8 cellular contexts compared by ENCODE assay signal in the genomic region with DNA sequence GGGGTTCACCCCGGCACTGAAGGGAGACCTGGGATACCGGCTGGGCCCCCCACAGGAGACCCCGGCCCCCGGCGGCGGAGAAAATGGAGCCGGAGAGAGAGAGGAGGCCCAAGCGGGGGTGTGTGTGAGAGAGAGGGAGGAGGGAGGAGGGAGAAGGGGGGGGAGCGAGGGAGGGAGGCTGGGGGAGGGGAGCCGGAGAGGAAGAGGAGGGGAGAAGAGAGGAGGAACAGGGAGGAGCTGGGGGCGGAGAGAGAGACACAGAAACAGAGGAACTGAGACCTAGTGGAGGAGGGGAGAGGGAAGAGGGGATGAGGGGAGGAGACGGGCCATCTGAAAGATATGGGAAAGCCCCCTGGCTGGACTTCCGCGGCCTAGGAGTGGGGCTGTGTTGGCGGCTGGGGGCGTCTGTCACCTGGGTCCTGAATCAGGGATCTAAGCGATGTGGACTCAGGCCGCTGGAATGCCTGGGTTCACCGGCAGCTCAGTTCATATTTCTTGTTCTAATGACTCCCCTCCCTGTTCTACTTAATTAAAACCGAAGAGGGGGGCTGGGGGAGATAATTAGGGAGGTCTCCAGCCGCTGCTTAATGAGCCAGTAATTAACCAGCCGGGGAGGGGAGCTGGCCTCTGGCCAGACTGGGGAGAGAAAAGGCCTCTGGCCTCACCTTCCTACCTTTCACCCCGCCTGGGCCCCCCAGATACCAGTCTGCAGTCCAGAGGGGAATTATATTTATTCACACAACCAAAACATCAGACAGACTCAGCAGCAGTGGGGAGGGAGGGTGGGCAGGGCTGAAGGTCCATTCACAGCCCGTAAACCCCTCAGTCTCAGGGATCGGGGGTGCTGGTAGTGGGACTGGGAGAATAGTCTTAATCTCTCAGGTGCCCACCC. TPM values are rescaled to one million over a fixed set of nuclear protein-coding genes. Genes with fewer than 3 reads are reported as not detected.
DNase-seq lines count a peak whose midpoint lies in the region; ATAC-seq and TF ChIP-seq lines count a peak whose summit lies in the region.

A gene with protein sequence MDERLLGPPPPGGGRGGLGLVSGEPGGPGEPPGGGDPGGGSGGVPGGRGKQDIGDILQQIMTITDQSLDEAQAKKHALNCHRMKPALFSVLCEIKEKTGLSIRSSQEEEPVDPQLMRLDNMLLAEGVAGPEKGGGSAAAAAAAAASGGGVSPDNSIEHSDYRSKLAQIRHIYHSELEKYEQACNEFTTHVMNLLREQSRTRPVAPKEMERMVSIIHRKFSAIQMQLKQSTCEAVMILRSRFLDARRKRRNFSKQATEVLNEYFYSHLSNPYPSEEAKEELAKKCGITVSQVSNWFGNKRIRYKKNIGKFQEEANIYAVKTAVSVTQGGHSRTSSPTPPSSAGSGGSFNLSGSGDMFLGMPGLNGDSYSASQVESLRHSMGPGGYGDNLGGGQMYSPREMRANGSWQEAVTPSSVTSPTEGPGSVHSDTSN (minus strand): TSS at position 149 of the 892 bp plus-strand sequence. CDS start 287 bp downstream, outside the sequence.

- BruUV-seq in Calu3 (replicated peaks; lab: Mats Ljungman, UMichigan), result TSS peak; percentile 92

- H3F3A ChIP-seq in neural cell (ENCODE audit: insufficient read depth, low read length, poor library complexity, severe bottlenecking), result peaks cover 5% of the 10 kb centered on the region

- no peak for TF ChIP-seq RAD21 in neural cell (conservative IDR thresholded peaks at IDR 0.05)

- no peaks in the 10 kb centered on the region for H4K20me1 ChIP-seq in neural cell (ENCODE audit: insufficient read depth)

- H2AFZ ChIP-seq in neural cell (ENCODE audit: low read depth, low read length), result peak within 1 kb of the TSS; percentile 79

- H3K27ac Mint-ChIP-seq in Calu3 (ENCODE audit: unreplicated experiment), result peak within 1 kb of the TSS; percentile 70
- H3K27ac Mint-ChIP-seq in stimulated activated naive CD8-positive, alpha-beta T cell treated with anti-CD3 and anti-CD28 coated beads, Interleukin-15, amount 100 ng/mL, for 72 hours, result peak within 1 kb of the TSS; percentile 97 to 99

- peaks cover 17% of the 10 kb centered on the region for H3K79me2 ChIP-seq in neural cell (replicated peaks; ENCODE audit: insufficient read depth, low read length)

- peak within 1 kb of the TSS; percentile 94 for H3K9ac ChIP-seq in neural cell (ENCODE audit: low read length)

- H3K36me3 Mint-ChIP-seq in Calu3 (ENCODE audit: insufficient read depth, unreplicated experiment), result peaks cover 72% of the 10 kb centered on the region

- intact Hi-C loops in Calu3 (cut with micrococcal nuclease; ENCODE audit: unreplicated experiment), result loop anchor here (10.0 kb wide), 1 partner anchor 245 kb away; a partner anchor contains a TSS

- no peaks in the 10 kb centered on the region for H3K9me3 ChIP-seq in neural cell (ENCODE audit: low read length)

- peak within 1 kb of the TSS; percentile 89 for H3K4me2 ChIP-seq in neural cell (ENCODE audit: low read length)

- peak within 1 kb of the TSS; percentile 91 for H3K27ac ChIP-seq in neural cell (ENCODE audit: low read length)

- peak within 1 kb of the TSS; percentile 80 for H3K4me3 Mint-ChIP-seq in Calu3 (ENCODE audit: low read depth, unreplicated experiment)
- H3K4me3 Mint-ChIP-seq in stimulated activated naive CD8-positive, alpha-beta T cell treated with anti-CD3 and anti-CD28 coated beads, Interleukin-15, amount 100 ng/mL, for 72 hours, result peak within 1 kb of the TSS; percentile 95

- CTCF ChIA-PET in Calu3 (lab: Charles Lee), result interaction anchor here (0.6 to 1.8 kb wide), 9 partner anchors 11 to 1308 kb away, joined by 3 to 8 read pairs (median 5); a partner anchor contains a TSS

- H3K27me3 Mint-ChIP-seq in Calu3 (ENCODE audit: unreplicated experiment), result no peaks in the 10 kb centered on the region
- H3K27me3 Mint-ChIP-seq in stimulated activated naive CD8-positive, alpha-beta T cell treated with anti-CD3 and anti-CD28 coated beads, Interleukin-15, amount 100 ng/mL, for 72 hours, result no peaks in the 10 kb centered on the region

- H3K9me2 ChIP-seq in neural cell (ENCODE audit: insufficient read depth, low read length), result no peaks in the 10 kb centered on the region

- peak; percentile 43 for ATAC-seq in GM21737 (IDR thresholded peaks at IDR 0.05; ENCODE audit: unreplicated experiment)
- peak; percentile 59 for ATAC-seq in stimulated activated naive CD8-positive, alpha-beta T cell treated with anti-CD3 and anti-CD28 coated beads, Interleukin-15, amount 100 ng/mL, for 72 hours

- peak; percentile 52 for TF ChIP-seq EP300 in neural cell (conservative IDR thresholded peaks at IDR 0.05; ENCODE audit: poor library complexity, severe bottlenecking)

- H3K36me3 ChIP-seq in neural cell (ENCODE audit: insufficient read depth, low read length), result no peaks in the 10 kb centered on the region

- no peaks in the 10 kb centered on the region for H3K9me3 Mint-ChIP-seq in Calu3 (ENCODE audit: low read depth, unreplicated experiment)
- no peaks in the 10 kb centered on the region for H3K9me3 Mint-ChIP-seq in stimulated activated naive CD8-positive, alpha-beta T cell treated with anti-CD3 and anti-CD28 coated beads, Interleukin-15, amount 100 ng/mL, for 72 hours

- no peaks in the 10 kb centered on the region for H3K27me3 ChIP-seq in neural cell (ENCODE audit: insufficient read depth, low read depth, low read length)

- peak within 1 kb of the TSS; percentile 85 for H3K4me3 ChIP-seq in fibroblast of villous mesenchyme (ENCODE audit: low read depth, low read length)
- peak within 1 kb of the TSS; percentile 75 for H3K4me3 ChIP-seq in neural cell (ENCODE audit: low read length)

- peaks cover 31% of the 10 kb centered on the region for H3K4me1 Mint-ChIP-seq in Calu3 (ENCODE audit: low read depth, unreplicated experiment)
- H3K4me1 Mint-ChIP-seq in stimulated activated naive CD8-positive, alpha-beta T cell treated with anti-CD3 and anti-CD28 coated beads, Interleukin-15, amount 100 ng/mL, for 72 hours, result peaks cover 74% of the 10 kb centered on the region

- no peak for TF ChIP-seq CTCF in Calu3 (IDR thresholded peaks at IDR 0.05; ENCODE audit: unreplicated experiment)
- TF ChIP-seq CTCF in fibroblast of villous mesenchyme (IDR thresholded peaks at IDR 0.05; ENCODE audit: insufficient read depth, low read depth, low read length), result no peak
- TF ChIP-seq CTCF in neural cell (IDR thresholded peaks at IDR 0.05; ENCODE audit: poor library complexity, severe bottlenecking), result no peak

- peak; percentile 92 for DNase-seq in Calu3
- DNase-seq in M059J (ENCODE audit: low read depth), result peak; percentile 93
- peak; percentile 93 for DNase-seq in SIG-M5 treated with dmso at 0.1 percent for 504 hours (lab: John Stamatoyannopoulos, UW; ENCODE audit: unreplicated experiment)
- DNase-seq in activated gamma-delta T cell treated with Interleukin-2 at 50 U/mL for 16 hours, result peak; percentile 79
- peak; percentile 93 for DNase-seq in fibroblast of villous mesenchyme (ENCODE audit: low read depth)
- peak in 1 of 2 donors; percentile 77 for DNase-seq in stimulated activated naive CD8-positive, alpha-beta T cell treated with anti-CD3 and anti-CD28 coated beads, Interleukin-15, amount 100 ng/mL, for 72 hours

TF ChIP-seq in neural cell, 6 proteins besides CTCF, POLR2A, EP300 and RAD21:
- TF ChIP-seq POLR2AphosphoS5 (IDR thresholded peaks at IDR 0.05) (peak; percentile 86), SMC3 (conservative IDR thresholded peaks at IDR 0.05; ENCODE audit: poor library complexity) (no peak), MXI1 (conservative IDR thresholded peaks at IDR 0.05; ENCODE audit: poor library complexity, severe bottlenecking) (peak; percentile 26), TAF1 (IDR thresholded peaks at IDR 0.05; ENCODE audit: low read depth) (no peak), EZH2 (IDR thresholded peaks at IDR 0.05; ENCODE audit: borderline replicate concordance, insufficient read depth, low read length, poor library complexity, severe bottlenecking) (no peak)
- TF ChIP-seq, protein P1, sequence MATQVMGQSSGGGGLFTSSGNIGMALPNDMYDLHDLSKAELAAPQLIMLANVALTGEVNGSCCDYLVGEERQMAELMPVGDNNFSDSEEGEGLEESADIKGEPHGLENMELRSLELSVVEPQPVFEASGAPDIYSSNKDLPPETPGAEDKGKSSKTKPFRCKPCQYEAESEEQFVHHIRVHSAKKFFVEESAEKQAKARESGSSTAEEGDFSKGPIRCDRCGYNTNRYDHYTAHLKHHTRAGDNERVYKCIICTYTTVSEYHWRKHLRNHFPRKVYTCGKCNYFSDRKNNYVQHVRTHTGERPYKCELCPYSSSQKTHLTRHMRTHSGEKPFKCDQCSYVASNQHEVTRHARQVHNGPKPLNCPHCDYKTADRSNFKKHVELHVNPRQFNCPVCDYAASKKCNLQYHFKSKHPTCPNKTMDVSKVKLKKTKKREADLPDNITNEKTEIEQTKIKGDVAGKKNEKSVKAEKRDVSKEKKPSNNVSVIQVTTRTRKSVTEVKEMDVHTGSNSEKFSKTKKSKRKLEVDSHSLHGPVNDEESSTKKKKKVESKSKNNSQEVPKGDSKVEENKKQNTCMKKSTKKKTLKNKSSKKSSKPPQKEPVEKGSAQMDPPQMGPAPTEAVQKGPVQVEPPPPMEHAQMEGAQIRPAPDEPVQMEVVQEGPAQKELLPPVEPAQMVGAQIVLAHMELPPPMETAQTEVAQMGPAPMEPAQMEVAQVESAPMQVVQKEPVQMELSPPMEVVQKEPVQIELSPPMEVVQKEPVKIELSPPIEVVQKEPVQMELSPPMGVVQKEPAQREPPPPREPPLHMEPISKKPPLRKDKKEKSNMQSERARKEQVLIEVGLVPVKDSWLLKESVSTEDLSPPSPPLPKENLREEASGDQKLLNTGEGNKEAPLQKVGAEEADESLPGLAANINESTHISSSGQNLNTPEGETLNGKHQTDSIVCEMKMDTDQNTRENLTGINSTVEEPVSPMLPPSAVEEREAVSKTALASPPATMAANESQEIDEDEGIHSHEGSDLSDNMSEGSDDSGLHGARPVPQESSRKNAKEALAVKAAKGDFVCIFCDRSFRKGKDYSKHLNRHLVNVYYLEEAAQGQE (IDR thresholded peaks at IDR 0.05; ENCODE audit: borderline replicate concordance), result peak; percentile 15
TF ChIP-seq in neural cell: peak in this region for 3.

RNA-seq across cellular contexts. Expression of the gene that starts here (rescaled TPM):
- total RNA-seq in Calu3 (2022) (122 and 141 TPM in 2 replicates), fibroblast of villous mesenchyme (29.0 and 35.4 TPM in 2 replicates)
- total RNA-seq in M059J (2014; rRNA removed; shearing (Covaris generic)), result 20.3 and 29.8 TPM in 2 replicates
- polyA plus RNA-seq in neural cell, result 53.2 and 78.7 TPM in 2 replicates
- polyA minus RNA-seq in neural cell, result 83.3 and 91.3 TPM in 2 replicates
